In genomic region chr9:127865645-127866464, GRCh38 we compare ENCODE assay signal across 13 cellular contexts. TPM values are rescaled to one million over a fixed set of nuclear protein-coding genes. Genes with fewer than 3 reads are reported as not detected.
DNase-seq lines count a peak whose midpoint lies in the region; ATAC-seq and TF ChIP-seq lines count a peak whose summit lies in the region.
"Had no signal": no experiment of that assay in that cellular context is flagged by ENCODE, and none has a peak within 500 bp of the region (broad histone marks: within the 10 kb centered on the region; RNA-seq: fewer than 3 reads in every experiment).

No MANE protein-coding gene starts in this region.

- no peak for ATAC-seq in HG02870 (IDR thresholded peaks at IDR 0.05; ENCODE audit: unreplicated experiment)
- ATAC-seq in HG03439 (IDR thresholded peaks at IDR 0.05; ENCODE audit: unreplicated experiment): no peak
- ATAC-seq: Panc1 had no signal

- TF ChIP-seq CTCF in VCaP (conservative IDR thresholded peaks at IDR 0.05): no peak
- peak; percentile 52 for TF ChIP-seq CTCF in endodermal cell (conservative IDR thresholded peaks at IDR 0.05)
- TF ChIP-seq CTCF in thyroid gland (IDR thresholded peaks at IDR 0.05): no peak

- no peak overlapping the region for H3K4me3 Mint-ChIP-seq in endodermal cell

- no peaks in the 10 kb centered on the region for H3K27me3 ChIP-seq in endodermal cell (ENCODE audit: control insufficient read depth, insufficient read depth, low read length, poor library complexity, severe bottlenecking)
- H3K27me3 ChIP-seq in thyroid gland: no peaks in the 10 kb centered on the region

- H3K36me3 ChIP-seq in endodermal cell (ENCODE audit: control insufficient read depth, insufficient read depth, low read length): no peaks in the 10 kb centered on the region
- H3K36me3 ChIP-seq in thyroid gland: peaks cover 0 to 12% of the 10 kb centered on the region in 2 donors

- H3K27me3 Mint-ChIP-seq in endodermal cell (ENCODE audit: insufficient read depth): no peaks in the 10 kb centered on the region

- peaks cover 14% of the 10 kb centered on the region for H3K4me1 ChIP-seq in endodermal cell (ENCODE audit: control insufficient read depth, insufficient read depth, low read length)
- H3K4me1 ChIP-seq in thyroid gland: peaks cover 14 to 30% of the 10 kb centered on the region in 2 donors

- H3K4me3 ChIP-seq in endodermal cell (ENCODE audit: low read length) (no peak overlapping the region), thyroid gland (replicated peaks in 1 of 3) (no peak overlapping the region)

- H3K9me3 Mint-ChIP-seq in endodermal cell: no peaks in the 10 kb centered on the region

- no peak overlapping the region for H3K9ac ChIP-seq in endodermal cell (ENCODE audit: extremely low read depth, low read length, poor library complexity, severe bottlenecking)

- TF ChIP-seq POLR2A in thyroid gland (IDR thresholded peaks at IDR 0.05): no peak

- WGBS in endodermal cell (ENCODE audit: insufficient coverage in 1 of 2, insufficient read length in 1 of 2), 2 experiments: 80 to 84% methylated on average over 14 to 19 of the region's 19 CpGs
- 76 to 80% methylated on average over 19 of the region's 19 CpGs for WGBS in thyroid gland, 2 donors

- H3K9me3 ChIP-seq in endodermal cell (ENCODE audit: control insufficient read depth, low read length) (no peaks in the 10 kb centered on the region), thyroid gland (no peaks in the 10 kb centered on the region)

- intact Hi-C loops in thyroid gland (cut with DNase I): loop anchor here (10.0 kb wide), 1 partner anchor 81 kb away; the partner anchor contains the start of gene CDK9

- H3K4me1 Mint-ChIP-seq in endodermal cell: peaks cover 18% of the 10 kb centered on the region

- peak; percentile 37 for DNase-seq in stimulated activated CD4-positive, alpha-beta T cell treated with anti-CD3 and anti-CD28 coated beads, Interleukin-1b, Interleukin-23, amount 100 ng/mL, for 48 hours
- no peak for DNase-seq in stimulated activated CD4-positive, alpha-beta T cell treated with anti-CD3 and anti-CD28 coated beads, Interleukin-4, amount 100 ng/mL, for 1 hour
- DNase-seq in endodermal cell (no peak), thyroid gland (no peak), NCI-H345 treated with DMSO at 0.1 percent for 48 hours (lab: John Stamatoyannopoulos, UW; ENCODE audit: unreplicated experiment) (no peak)
- DNase-seq: anterior cingulate cortex, H7, Karpas-422 had no signal

- H3K36me3 Mint-ChIP-seq in endodermal cell (ENCODE audit: low read depth): no peaks in the 10 kb centered on the region

- H3K27ac ChIP-seq in VCaP (peak overlapping the region; percentile 21; the same call in 1 of the 2 replicates), endodermal cell (ENCODE audit: low read depth, low read length) (peak overlapping the region; percentile 50), thyroid gland (peak overlapping the region in 2 of 3 donors; percentile 29 to 56)
- H3K27ac ChIP-seq: epithelial cell of prostate had no signal

- H3K27ac Mint-ChIP-seq in endodermal cell: no peak overlapping the region

RNA-seq across cellular contexts. Expression of gene ENG, which starts 11.4 kb away (rescaled TPM):
- total RNA-seq in endodermal cell (1 to 10 TPM; 2.2 to 2.4 TPM), thyroid gland (100 to 1,000 TPM in 1 of 4 donors, 10 to 100 TPM in 3; 45.6 to 115 (median 51.1) TPM)
- polyA plus RNA-seq in endodermal cell (2013, experiment 1 of 2): 1.2 TPM
- 0.95 TPM for polyA plus RNA-seq in endodermal cell (2013, experiment 2 of 2)

RNA-seq across cellular contexts. Expression of gene AK1, which starts 11.6 kb away (rescaled TPM):
- total RNA-seq in endodermal cell (10 to 100 TPM; 19.0 to 22.8 TPM), thyroid gland (10 to 100 TPM; 56.3 to 98.9 (median 86.3) TPM)
- 58.2 TPM for polyA plus RNA-seq in endodermal cell (2013, experiment 1 of 2)
- polyA plus RNA-seq in endodermal cell (2013, experiment 2 of 2): 50.8 TPM

RNA-seq across cellular contexts. Expression of gene ST6GALNAC6, which starts 33.5 kb away (rescaled TPM):
- total RNA-seq in endodermal cell: 10 to 100 TPM; 42.3 to 44.2 TPM
- polyA plus RNA-seq in endodermal cell (2013, experiment 1 of 2): 25.4 TPM
- 26.0 TPM for polyA plus RNA-seq in endodermal cell (2013, experiment 2 of 2)
- total RNA-seq in thyroid gland: 100 to 1,000 TPM in 1 of 4 donors, 10 to 100 TPM in 3; 39.2 to 124 (median 50.8) TPM

RNA-seq across cellular contexts. Expression of gene ST6GALNAC4, which starts 51.0 kb away (rescaled TPM):
- 10 to 100 TPM in 1 of 2 donors, 1 to 10 TPM in 1; 8.3 to 12.7 TPM for total RNA-seq in endodermal cell
- 14.6 TPM for polyA plus RNA-seq in endodermal cell (2013, experiment 1 of 2)
- polyA plus RNA-seq in endodermal cell (2013, experiment 2 of 2): 15.4 TPM
- 10 to 100 TPM in 3 of 4 donors, 1 to 10 TPM in 1; 8.9 to 27.4 (median 19.1) TPM for total RNA-seq in thyroid gland

Comparison
In these comparisons a context has a peak if more than half of its experiments do, and no peak if none do; other contexts are left out.
1. RNA of gene ENG, which starts 11.4 kb away (total RNA-seq): 45.6 to 115 TPM in thyroid gland; 2.2 to 2.4 TPM in endodermal cell; every median in the first group is over 10 times any median in the second.
2. Peak in every context shown above with its lines, with median percentiles within 50 percentile points of each other: H3K27ac ChIP-seq.